Comparison of ENCODE assay signal across 17 cellular contexts in the genomic region with DNA sequence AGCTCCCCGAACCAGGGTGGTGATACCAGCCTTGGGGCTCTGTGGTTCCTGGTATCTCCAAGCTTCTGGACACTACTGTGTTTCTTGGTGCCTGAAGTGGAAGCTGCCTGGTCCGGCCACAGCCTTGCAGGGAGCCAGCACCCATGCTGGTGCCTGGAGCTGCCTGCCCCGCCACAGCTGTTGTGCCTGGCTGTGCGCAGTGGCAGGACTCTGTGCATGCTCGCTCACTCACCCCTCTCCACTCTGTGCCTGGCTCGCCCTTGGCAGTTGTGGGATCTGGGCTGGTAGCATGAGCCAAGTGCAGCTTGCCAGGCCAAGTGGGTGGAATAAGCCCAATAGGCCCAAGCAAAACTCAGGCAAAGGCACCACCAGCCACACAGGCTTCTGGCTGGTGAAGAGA.
DNase-seq lines count a peak whose midpoint lies in the region; ATAC-seq and TF ChIP-seq lines count a peak whose summit lies in the region.
"Had no signal": no experiment of that assay in that cellular context is flagged by ENCODE, and none has a peak within 500 bp of the region (broad histone marks: within the 10 kb centered on the region; RNA-seq: fewer than 3 reads in every experiment).

No MANE protein-coding gene starts in this region.

- no peaks in the 10 kb centered on the region for H3K4me1 Mint-ChIP-seq in neural progenitor cell
- no peaks in the 10 kb centered on the region for H3K4me1 Mint-ChIP-seq in stimulated activated effector memory CD8-positive, alpha-beta T cell treated with anti-CD3 and anti-CD28 coated beads, Interleukin-12 subunit alpha, Interleukin-12 subunit beta, amount 100 ng/mL, for 72 hours
- no peaks in the 10 kb centered on the region for H3K4me1 Mint-ChIP-seq in activated T-helper 1 cell treated with anti-CD3 and anti-CD28 coated beads, Interleukin-12 subunit alpha, Interleukin-12 subunit beta, Interleukin-2, Interleukin-4 antibody, amounts not matched to agents 30 ng/mL and 10 ng/mL and 1 ng/mL, durations not matched to agents 14 hours and 24 hours and 36 hours (ENCODE audit: low read depth)
- H3K4me1 Mint-ChIP-seq: H9 had no signal

- peak overlapping the region; percentile 60 for H3K27ac Mint-ChIP-seq in neural progenitor cell
- H3K27ac Mint-ChIP-seq in stimulated activated effector memory CD8-positive, alpha-beta T cell treated with anti-CD3 and anti-CD28 coated beads, Interleukin-12 subunit alpha, Interleukin-12 subunit beta, amount 100 ng/mL, for 72 hours, result no peak overlapping the region
- no peak overlapping the region for H3K27ac Mint-ChIP-seq in activated T-helper 1 cell treated with anti-CD3 and anti-CD28 coated beads, Interleukin-12 subunit alpha, Interleukin-12 subunit beta, Interleukin-2, Interleukin-4 antibody, amounts not matched to agents 30 ng/mL and 10 ng/mL and 1 ng/mL, durations not matched to agents 14 hours and 24 hours and 36 hours
- H3K27ac Mint-ChIP-seq: CD4-positive, alpha-beta T cell; H9 had no signal

- DNase-seq in NCI-H446 (lab: John Stamatoyannopoulos, UW) (peak; percentile 0 to 31), NCI-H446 treated with DMSO at 0.1 percent for 48 hours (lab: John Stamatoyannopoulos, UW) (no peak), UCSD-AML1 (lab: John Stamatoyannopoulos, UW; ENCODE audit: unreplicated experiment) (peak; percentile 4), neural progenitor cell (ENCODE audit: low spot score) (no peak), foreskin keratinocyte (no peak), posterior vena cava (ENCODE audit: low spot score) (no peak)
- no peak for DNase-seq in stimulated activated effector memory CD8-positive, alpha-beta T cell treated with anti-CD3 and anti-CD28 coated beads, Interleukin-12 subunit alpha, Interleukin-12 subunit beta, amount 100 ng/mL, for 72 hours (ENCODE audit: low spot score in 2 of 2)
- no peak for DNase-seq in activated T-helper 1 cell treated with anti-CD3 and anti-CD28 coated beads, Interleukin-12 subunit alpha, Interleukin-12 subunit beta, Interleukin-2, Interleukin-4 antibody, amounts not matched to agents 30 ng/mL and 10 ng/mL and 1 ng/mL, durations not matched to agents 14 hours and 24 hours and 36 hours (ENCODE audit: low spot score)
- DNase-seq: AML-193; CD4-positive, alpha-beta T cell; DMS153; DMS79; GF-D8; H9 had no signal

- no peak overlapping the region for H3K4me3 ChIP-seq in neural progenitor cell
- H3K4me3 ChIP-seq: A549 had no signal

- peak; percentile 13 for ATAC-seq in stimulated activated effector memory CD8-positive, alpha-beta T cell treated with anti-CD3 and anti-CD28 coated beads, Interleukin-12 subunit alpha, Interleukin-12 subunit beta, amount 100 ng/mL, for 72 hours
- no peak for ATAC-seq in foreskin keratinocyte
- ATAC-seq: A549 had no signal

- no peak overlapping the region for H2AFZ ChIP-seq in neural progenitor cell (replicated peaks)

- H3K4me2 ChIP-seq in neural progenitor cell, result no peak overlapping the region
- H3K4me2 ChIP-seq: A549 had no signal

- H3K9ac ChIP-seq in neural progenitor cell, result no peak overlapping the region

- H3K4me1 ChIP-seq in neural progenitor cell (no peaks in the 10 kb centered on the region), foreskin keratinocyte (no peaks in the 10 kb centered on the region)
- H3K4me1 ChIP-seq: A549 had no signal

- no peaks in the 10 kb centered on the region for H3K27me3 Mint-ChIP-seq in neural progenitor cell (ENCODE audit: insufficient read depth, low read depth)
- H3K27me3 Mint-ChIP-seq in activated T-helper 1 cell treated with anti-CD3 and anti-CD28 coated beads, Interleukin-12 subunit alpha, Interleukin-12 subunit beta, Interleukin-2, Interleukin-4 antibody, amounts not matched to agents 30 ng/mL and 10 ng/mL and 1 ng/mL, durations not matched to agents 14 hours and 24 hours and 36 hours (ENCODE audit: insufficient read depth), result no peaks in the 10 kb centered on the region
- H3K27me3 Mint-ChIP-seq: CD4-positive, alpha-beta T cell had no signal

- no peaks in the 10 kb centered on the region for H3F3A ChIP-seq in neural progenitor cell (ENCODE audit: low read depth)

- no peaks in the 10 kb centered on the region for H3K36me3 ChIP-seq in neural progenitor cell

- H3K27ac ChIP-seq in neural progenitor cell (no peak overlapping the region), foreskin keratinocyte (no peak overlapping the region)
- H3K27ac ChIP-seq: 22Rv1, A549, C4-2B had no signal

- peaks cover 2% of the 10 kb centered on the region for H3K9me3 Mint-ChIP-seq in neural progenitor cell
- peaks cover 10% of the 10 kb centered on the region for H3K9me3 Mint-ChIP-seq in stimulated activated effector memory CD8-positive, alpha-beta T cell treated with anti-CD3 and anti-CD28 coated beads, Interleukin-12 subunit alpha, Interleukin-12 subunit beta, amount 100 ng/mL, for 72 hours
- H3K9me3 Mint-ChIP-seq in activated T-helper 1 cell treated with anti-CD3 and anti-CD28 coated beads, Interleukin-12 subunit alpha, Interleukin-12 subunit beta, Interleukin-2, Interleukin-4 antibody, amounts not matched to agents 30 ng/mL and 10 ng/mL and 1 ng/mL, durations not matched to agents 14 hours and 24 hours and 36 hours, result peaks cover 3% of the 10 kb centered on the region

- intact Hi-C loops in activated T-helper 1 cell treated with anti-CD3 and anti-CD28 coated beads, Interleukin-12 subunit alpha, Interleukin-12 subunit beta, Interleukin-2, Interleukin-4 antibody, amounts not matched to agents 30 ng/mL and 10 ng/mL and 1 ng/mL, durations not matched to agents 14 hours and 24 hours and 36 hours (cut with micrococcal nuclease), result no loop called here
- intact Hi-C loops in posterior vena cava (cut with DNase I), result no loop called here

- no peaks in the 10 kb centered on the region for H3K79me2 ChIP-seq in neural progenitor cell (ENCODE audit: low read depth)

- H3K36me3 Mint-ChIP-seq in neural progenitor cell, result no peaks in the 10 kb centered on the region
- H3K36me3 Mint-ChIP-seq in stimulated activated effector memory CD8-positive, alpha-beta T cell treated with anti-CD3 and anti-CD28 coated beads, Interleukin-12 subunit alpha, Interleukin-12 subunit beta, amount 100 ng/mL, for 72 hours, result no peaks in the 10 kb centered on the region
- no peaks in the 10 kb centered on the region for H3K36me3 Mint-ChIP-seq in activated T-helper 1 cell treated with anti-CD3 and anti-CD28 coated beads, Interleukin-12 subunit alpha, Interleukin-12 subunit beta, Interleukin-2, Interleukin-4 antibody, amounts not matched to agents 30 ng/mL and 10 ng/mL and 1 ng/mL, durations not matched to agents 14 hours and 24 hours and 36 hours (ENCODE audit: low read depth)

- no peak overlapping the region for H3K4me3 Mint-ChIP-seq in neural progenitor cell
- H3K4me3 Mint-ChIP-seq in stimulated activated effector memory CD8-positive, alpha-beta T cell treated with anti-CD3 and anti-CD28 coated beads, Interleukin-12 subunit alpha, Interleukin-12 subunit beta, amount 100 ng/mL, for 72 hours, result no peak overlapping the region
- no peak overlapping the region for H3K4me3 Mint-ChIP-seq in activated T-helper 1 cell treated with anti-CD3 and anti-CD28 coated beads, Interleukin-12 subunit alpha, Interleukin-12 subunit beta, Interleukin-2, Interleukin-4 antibody, amounts not matched to agents 30 ng/mL and 10 ng/mL and 1 ng/mL, durations not matched to agents 14 hours and 24 hours and 36 hours
- H3K4me3 Mint-ChIP-seq: CD4-positive, alpha-beta T cell; H9 had no signal

- no peaks in the 10 kb centered on the region for H4K20me1 ChIP-seq in neural progenitor cell (ENCODE audit: low read depth)

- TF ChIP-seq CTCF in neural progenitor cell (IDR thresholded peaks at IDR 0.05), result no peak
- TF ChIP-seq CTCF in foreskin keratinocyte (conservative IDR thresholded peaks at IDR 0.05), result no peak

- H3K27me3 ChIP-seq in neural progenitor cell (no peaks in the 10 kb centered on the region), foreskin keratinocyte (no peaks in the 10 kb centered on the region)

- no peaks in the 10 kb centered on the region for H3K9me3 ChIP-seq in neural progenitor cell (ENCODE audit: low read depth)
- H3K9me3 ChIP-seq: A549 had no signal

Comparison
In these comparisons a context has a peak if more than half of its experiments do, and no peak if none do; other contexts are left out.
1. DNase-seq: peak in NCI-H446 (2 of 2) and UCSD-AML1 (single experiment); none in NCI-H446 treated with DMSO at 0.1 percent for 48 hours (single experiment), neural progenitor cell (single experiment), stimulated activated effector memory CD8-positive, alpha-beta T cell treated with anti-CD3 and anti-CD28 coated beads, Interleukin-12 subunit alpha, Interleukin-12 subunit beta, amount 100 ng/mL, for 72 hours (0 of 2), activated T-helper 1 cell treated with anti-CD3 and anti-CD28 coated beads, Interleukin-12 subunit alpha, Interleukin-12 subunit beta, Interleukin-2, Interleukin-4 antibody, amounts not matched to agents 30 ng/mL and 10 ng/mL and 1 ng/mL, durations not matched to agents 14 hours and 24 hours and 36 hours (single experiment), foreskin keratinocyte (0 of 2) and posterior vena cava (single experiment).